ENCODE assay signal across 9 cellular contexts in genomic region chr14:20989464-20989786, GRCh38. TPM values are rescaled to one million over a fixed set of nuclear protein-coding genes. Genes with fewer than 3 reads are reported as not detected.
DNase-seq lines count a peak whose midpoint lies in the region; ATAC-seq, FAIRE-seq and TF ChIP-seq lines count a peak whose summit lies in the region.
"Had no signal": no experiment of that assay in that cellular context is flagged by ENCODE, and none has a peak within 500 bp of the region (broad histone marks: within the 10 kb centered on the region; RNA-seq: fewer than 3 reads in every experiment).

No MANE protein-coding gene starts in this region.

- H3K4me1 ChIP-seq in CD4-positive, alpha-beta memory T cell (ENCODE audit: insufficient read depth, low read length): peaks cover 24% of the 10 kb centered on the region
- peaks cover 13% of the 10 kb centered on the region for H3K4me1 ChIP-seq in OCI-LY3 (ENCODE audit: low read length)

- peaks cover 22% of the 10 kb centered on the region for H3K36me3 ChIP-seq in CD4-positive, alpha-beta memory T cell (ENCODE audit: insufficient read depth, low read length)
- peaks cover 25% of the 10 kb centered on the region for H3K36me3 ChIP-seq in OCI-LY3 (replicated peaks; ENCODE audit: low read depth, low read length)

- H3K4me2 ChIP-seq in OCI-LY3 (ENCODE audit: low read length): peak overlapping the region; percentile 78

- CTCF ChIA-PET in CD4-positive, alpha-beta memory T cell (lab: Charles Lee; ENCODE audit: partially characterized antibody): interaction anchor here (0.9 to 2.9 kb wide), 4 partner anchors 17 to 103 kb away, joined by 3 to 10 read pairs (median 4); no protein-coding TSS in a partner anchor

- peak overlapping the region; percentile 52 for H3K9ac ChIP-seq in OCI-LY3 (ENCODE audit: low read length)

- H3K9me3 Mint-ChIP-seq in CD4-positive, alpha-beta memory T cell: peaks cover 0 to 1% (median 0%) of the 10 kb centered on the region in 8 donors
- no peaks in the 10 kb centered on the region for H3K9me3 Mint-ChIP-seq in osteocyte (ENCODE audit: unreplicated experiment)

- H2AFZ ChIP-seq in OCI-LY3 (ENCODE audit: low read depth, low read length): 0 out of 2 replicates have a peak overlapping the region, but pooled peaks have one; percentile 41

- intact Hi-C loops in CD4-positive, alpha-beta memory T cell (cut with micrococcal nuclease): loop anchor here (1.0 kb wide), 2 partner anchors 18 to 114 kb away; no protein-coding TSS in a partner anchor

- POLR2A ChIA-PET in CD4-positive, alpha-beta memory T cell (lab: Charles Lee; ENCODE audit: partially characterized antibody): interaction anchor here (0.8 to 1.1 kb wide), 2 partner anchors 9 to 114 kb away, joined by 3 read pairs; no protein-coding TSS in a partner anchor

- peak; percentile 41 for FAIRE-seq in endometrium (lab: Jason Lieb, UNC)

- H4K20me1 ChIP-seq in OCI-LY3 (ENCODE audit: insufficient read depth, low read length): no peaks in the 10 kb centered on the region

- H3K4me1 Mint-ChIP-seq in CD4-positive, alpha-beta memory T cell: peaks cover 15 to 39% (median 22%) of the 10 kb centered on the region in 4 donors
- peaks cover 32% of the 10 kb centered on the region for H3K4me1 Mint-ChIP-seq in osteocyte (ENCODE audit: unreplicated experiment)

- no peaks in the 10 kb centered on the region for H3K27me3 ChIP-seq in CD4-positive, alpha-beta memory T cell (ENCODE audit: insufficient read depth, low read length)
- no peaks in the 10 kb centered on the region for H3K27me3 ChIP-seq in OCI-LY3 (ENCODE audit: low read depth, low read length)

- ATAC-seq in GM19351 (IDR thresholded peaks at IDR 0.05; ENCODE audit: unreplicated experiment): no peak

- H3K27ac ChIP-seq in CD4-positive, alpha-beta memory T cell (ENCODE audit: low read depth, low read length): peak overlapping the region; percentile 73
- H3K27ac ChIP-seq in OCI-LY3 (ENCODE audit: low read length): peak overlapping the region; percentile 43

- peaks cover 20 to 33% of the 10 kb centered on the region in 2 donors for H3K36me3 Mint-ChIP-seq in CD4-positive, alpha-beta memory T cell
- peaks cover 16% of the 10 kb centered on the region for H3K36me3 Mint-ChIP-seq in osteocyte (ENCODE audit: unreplicated experiment)

- TF ChIP-seq CTCF in OCI-LY3 (IDR thresholded peaks at IDR 0.05; ENCODE audit: low read depth, low read length) (no peak), osteocyte (IDR thresholded peaks at IDR 0.05) (no peak), GM10266 (IDR thresholded peaks at IDR 0.05; ENCODE audit: control insufficient read depth, insufficient read depth, low read depth, missing control alignments) (no peak)

- no peaks in the 10 kb centered on the region for H3K9me3 ChIP-seq in CD4-positive, alpha-beta memory T cell (ENCODE audit: control insufficient read depth in 1 of 2, low read length in 2 of 2)
- H3K9me3 ChIP-seq in OCI-LY3 (ENCODE audit: insufficient read depth, low read length): no peaks in the 10 kb centered on the region

- H3K4me3 ChIP-seq in CD4-positive, alpha-beta memory T cell (ENCODE audit: low read length in 2 of 2): peak overlapping the region in 1 of 2 donors; percentile 93
- peak overlapping the region; percentile 93 for H3K4me3 ChIP-seq in OCI-LY3 (ENCODE audit: low read length)

- no peak for DNase-seq in CD4-positive, alpha-beta memory T cell
- DNase-seq in osteocyte (ENCODE audit: extremely low spot score, unreplicated experiment) (no peak), GM10266 (ENCODE audit: extremely low spot score) (no peak), hippocampal formation (lab: John Stamatoyannopoulos, UW) (no peak), NCI-H2196 treated with DMSO at 0.1 percent for 48 hours (lab: John Stamatoyannopoulos, UW; ENCODE audit: unreplicated experiment) (no peak)

- peak overlapping the region; percentile 90 to 97 (median 96) for H3K4me3 Mint-ChIP-seq in CD4-positive, alpha-beta memory T cell
- H3K4me3 Mint-ChIP-seq in osteocyte (ENCODE audit: unreplicated experiment): peak overlapping the region; percentile 89

- H3K27me3 Mint-ChIP-seq in CD4-positive, alpha-beta memory T cell: no peaks in the 10 kb centered on the region
- H3K27me3 Mint-ChIP-seq in osteocyte (ENCODE audit: unreplicated experiment): no peaks in the 10 kb centered on the region

- H3K79me2 ChIP-seq in OCI-LY3 (ENCODE audit: low read length): peaks cover 25% of the 10 kb centered on the region

- H3K27ac Mint-ChIP-seq in CD4-positive, alpha-beta memory T cell: peak overlapping the region; percentile 87 to 98 (median 96)
- peak overlapping the region; percentile 86 for H3K27ac Mint-ChIP-seq in osteocyte (ENCODE audit: unreplicated experiment)

RNA-seq across cellular contexts. Expression of gene METTL17, which starts 0.4 kb away (rescaled TPM):
- 100 to 1,000 TPM; 119 to 125 TPM for total RNA-seq in CD4-positive, alpha-beta memory T cell
- polyA plus RNA-seq in CD4-positive, alpha-beta memory T cell: 10 to 100 TPM; 36.9 to 42.0 TPM
- total RNA-seq in osteocyte: 58.6 and 63.9 TPM in 2 replicates

RNA-seq across cellular contexts. Expression of gene SLC39A2, which starts 9.7 kb away (rescaled TPM):
- total RNA-seq in CD4-positive, alpha-beta memory T cell: under 1 TPM in 1 of 2 experiments, not detected in 1; 0.67 TPM
- not detected for polyA plus RNA-seq in CD4-positive, alpha-beta memory T cell
- total RNA-seq in osteocyte: 0.60 and 1.1 TPM in 2 replicates

RNA-seq across cellular contexts. Expression of gene RNASE2, which starts 34.1 kb away (rescaled TPM):
- total RNA-seq in CD4-positive, alpha-beta memory T cell: not detected
- polyA plus RNA-seq in CD4-positive, alpha-beta memory T cell: not detected
- total RNA-seq in osteocyte: not detected in 2 replicates
- total RNA-seq: RPMI7951 had no signal

RNA-seq across cellular contexts. Expression of gene NDRG2, which starts 35.4 kb away (rescaled TPM):
- 10 to 100 TPM; 31.9 to 32.4 TPM for total RNA-seq in CD4-positive, alpha-beta memory T cell
- 10 to 100 TPM; 26.9 to 34.5 TPM for polyA plus RNA-seq in CD4-positive, alpha-beta memory T cell
- total RNA-seq in osteocyte: 8.0 and 8.6 TPM in 2 replicates

RNA-seq across cellular contexts. Expression of gene TPPP2, which starts 40.6 kb away (rescaled TPM):
- not detected for total RNA-seq in CD4-positive, alpha-beta memory T cell
- polyA plus RNA-seq in CD4-positive, alpha-beta memory T cell: not detected
- not detected in 2 replicates for total RNA-seq in osteocyte
- total RNA-seq: RPMI7951 had no signal
